In the genomic region with DNA sequence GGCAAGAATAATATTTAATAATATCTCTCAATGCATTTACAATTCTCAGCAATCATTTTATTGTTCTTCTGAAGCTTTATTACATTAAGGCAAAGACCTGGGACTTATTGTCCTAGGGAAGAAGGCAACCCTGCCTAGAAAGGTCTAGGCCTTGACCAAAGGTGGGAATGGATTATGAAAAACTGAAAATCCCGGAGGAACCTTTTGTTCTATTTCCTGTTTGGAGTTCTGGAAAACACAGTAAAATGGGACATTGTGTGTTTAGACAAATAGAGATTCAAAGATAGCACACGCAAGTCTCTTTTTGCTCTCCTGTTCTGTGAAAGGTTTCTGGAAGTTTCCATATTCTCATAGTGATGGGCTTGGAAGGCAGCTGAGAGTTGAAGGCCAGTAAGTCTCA, we compare ENCODE assay signal across 33 cellular contexts. TPM values are rescaled to one million over a fixed set of nuclear protein-coding genes. Genes with fewer than 3 reads are reported as not detected.
"Had no signal": no experiment of that assay in that cellular context is flagged by ENCODE, and none has a peak within 500 bp of the region (broad histone marks: within the 10 kb centered on the region; RNA-seq: fewer than 3 reads in every experiment).

No MANE protein-coding gene starts in this region.

- H3K4me3 ChIP-seq: ascending aorta, breast epithelium, cardiac muscle cell, esophagus squamous epithelium, gastroesophageal sphincter had no signal

- FAIRE-seq: colon, endometrium, endothelial cell of umbilical vein had no signal

- H3K27ac ChIP-seq: ascending aorta, breast epithelium, cardiac muscle cell, epithelial cell of prostate, esophagus squamous epithelium, gastroesophageal sphincter had no signal

- H3K4me1 ChIP-seq: ascending aorta, breast epithelium, esophagus squamous epithelium, gastroesophageal sphincter had no signal

- H3K27me3 ChIP-seq: ascending aorta, breast epithelium, cardiac muscle cell, esophagus squamous epithelium, gastroesophageal sphincter had no signal

- H3K9me3 ChIP-seq: ascending aorta, breast epithelium, esophagus squamous epithelium, gastroesophageal sphincter had no signal

- H3K36me3 ChIP-seq: ascending aorta, breast epithelium, cardiac muscle cell, esophagus squamous epithelium, gastroesophageal sphincter had no signal

- ATAC-seq: activated CD4-positive, alpha-beta T cell treated with anti-CD3 and anti-CD28 coated beads for 36 hours; activated naive CD4-positive, alpha-beta T cell treated with anti-CD3 and anti-CD28 coated beads, Interleukin-2, amount 50 U/mL, for 72 hours; activated T-cell treated with anti-CD3 and anti-CD28 coated beads, Interleukin-2, amount 50 U/mL, for 72 hours; gastroesophageal sphincter; T-helper 17 cell had no signal

- DNase-seq: activated CD4-positive, alpha-beta memory T cell treated with anti-CD3 and anti-CD28 coated beads, Interleukin-2, amount 10 ng/mL, durations not matched to agents 7 days and 5 days; activated CD4-positive, alpha-beta T cell treated with anti-CD3 and anti-CD28 coated beads for 36 hours; activated CD4-positive, alpha-beta T cell treated with anti-CD3 and anti-CD28 coated beads, Interleukin-2, amount 10 ng/mL, durations not matched to agents 24 days and 14 days; activated CD4-positive, alpha-beta T cell treated with anti-CD3 and anti-CD28 coated beads, Interleukin-2, amount 50 U/mL, for 4 hours; activated CD4-positive, CD25-positive, alpha-beta regulatory T cell; activated CD4-positive, CD25-positive, alpha-beta regulatory T cell treated with anti-CD3 and anti-CD28 coated beads, Interleukin-2, amount 50 U/mL, for 72 hours; activated CD8-positive, alpha-beta memory T cell treated with anti-CD3 and anti-CD28 coated beads, Interleukin-2, amount 50 U/mL, for 48 hours; activated gamma-delta T cell; activated naive CD4-positive, alpha-beta T cell; activated naive CD4-positive, alpha-beta T cell treated with anti-CD3 and anti-CD28 coated beads, Interleukin-2, amount 10 ng/mL, durations not matched to agents 7 days and 5 days; activated naive CD8-positive, alpha-beta T cell treated with anti-CD3 and anti-CD28 coated beads, Interleukin-2, amount 10 ng/mL, durations not matched to agents 7 days and 5 days; activated T-cell treated with anti-CD3 and anti-CD28 coated beads for 4 hours; activated T-cell treated with anti-CD3 and anti-CD28 coated beads, Interleukin-2, amount 50 U/mL, for 24 hours; activated T-cell treated with anti-CD3 and anti-CD28 coated beads, Interleukin-2, amount 50 U/mL, for 72 hours; central memory CD4-positive, alpha-beta T cell; effector CD8-positive, alpha-beta T cell; esophagus squamous epithelium; foreskin melanocyte; T-helper 1 cell; T-helper 17 cell; T1000 had no signal

RNA-seq across cellular contexts. Expression of a gene that starts 31.1 kb away (rescaled TPM):
- total RNA-seq: activated CD4-positive, alpha-beta memory T cell treated with anti-CD3 and anti-CD28 coated beads, Interleukin-2, amount 10 ng/mL, durations not matched to agents 7 days and 5 days; activated CD4-positive, alpha-beta T cell treated with anti-CD3 and anti-CD28 coated beads, Interleukin-2, amount 10 ng/mL, durations not matched to agents 24 days and 14 days; activated naive CD4-positive, alpha-beta T cell treated with anti-CD3 and anti-CD28 coated beads, Interleukin-2, amount 50 U/mL, for 72 hours; activated naive CD8-positive, alpha-beta T cell treated with anti-CD3 and anti-CD28 coated beads, Interleukin-2, amount 10 ng/mL, durations not matched to agents 7 days and 5 days; cardiac muscle cell; cerebellum; endothelial cell of umbilical vein; esophagus squamous epithelium; fibroblast of lung; glomerular endothelial cell; T-helper 17 cell had no signal
- polyA plus RNA-seq: cardiac muscle cell had no signal
